In the genomic region with DNA sequence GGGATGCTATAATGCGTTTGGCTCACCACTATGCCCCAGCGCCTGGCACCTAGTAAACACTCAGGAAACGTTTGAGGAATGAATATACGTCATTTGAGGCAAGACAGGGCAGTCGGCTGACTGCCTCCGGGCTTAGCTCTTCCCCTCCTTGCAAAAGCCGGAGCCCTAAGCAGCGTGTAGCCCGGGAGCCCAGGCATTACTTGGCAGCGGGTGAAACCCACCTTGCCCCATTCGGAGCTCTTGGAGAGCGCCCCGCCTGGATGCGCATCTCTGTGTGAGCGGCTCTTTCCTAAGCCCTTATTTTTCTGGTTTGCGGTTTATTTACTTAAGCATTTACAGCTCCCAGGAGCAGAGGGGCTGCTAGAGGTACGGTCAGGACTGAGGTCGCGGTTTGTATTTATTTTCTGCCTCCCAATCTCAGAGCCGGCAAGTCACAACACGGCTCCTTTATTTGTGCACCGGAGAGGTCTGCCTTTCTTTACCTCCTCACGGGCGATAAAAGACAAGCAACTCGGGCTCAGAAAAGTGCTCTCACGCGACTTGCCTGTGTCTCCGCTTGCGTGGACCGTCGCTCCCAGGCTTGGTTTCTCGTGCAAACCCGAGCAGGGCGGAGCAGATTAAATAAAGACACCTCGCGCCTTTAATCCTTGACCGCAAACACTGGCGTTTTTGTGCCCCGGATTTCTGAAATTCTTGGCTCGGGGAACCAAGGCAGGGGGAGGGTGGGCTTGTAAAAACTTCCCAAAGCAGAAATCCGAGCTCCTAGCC, we compare ENCODE assay signal across 1 cellular context.
TF ChIP-seq lines count a peak whose summit lies in the region.

No MANE protein-coding gene starts in this region.

TF ChIP-seq in endothelial cell of umbilical vein, 7 proteins besides CTCF, POLR2A, EP300 and RAD21:
- no peak for TF ChIP-seq JUN (IDR thresholded peaks at IDR 0.05; ENCODE audit: borderline replicate concordance, insufficient read depth, insufficient read length, low read depth)
- no peak for TF ChIP-seq GATA2 (IDR thresholded peaks at IDR 0.05; ENCODE audit: insufficient read depth, insufficient read length, low read depth, low read length)
- no peak for TF ChIP-seq EZH2 (IDR thresholded peaks at IDR 0.05; ENCODE audit: borderline replicate concordance, low read depth, low read length, severe bottlenecking)
- TF ChIP-seq POLR2AphosphoS5 (IDR thresholded peaks at IDR 0.05; ENCODE audit: insufficient read depth, low read depth, low read length), result no peak
